15 cellular contexts compared by ENCODE assay signal in the genomic region with DNA sequence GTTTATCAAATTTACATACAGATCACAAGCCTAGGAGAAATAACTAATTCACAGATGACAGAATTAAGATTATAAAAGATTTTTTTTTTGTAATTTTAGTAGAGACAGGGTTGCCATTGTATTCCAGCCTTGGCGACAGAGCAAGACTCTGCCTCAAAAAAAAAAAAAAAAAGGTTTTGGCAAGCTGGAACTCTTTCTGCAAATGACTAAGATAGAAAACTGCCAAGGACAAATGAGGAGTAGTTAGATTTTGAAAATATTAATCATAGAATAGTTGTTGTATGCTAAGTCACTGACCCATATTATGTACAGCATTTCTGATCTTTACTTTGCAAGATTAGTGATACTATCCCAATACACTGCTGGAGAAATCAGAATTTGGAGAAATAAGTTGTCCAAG.
DNase-seq lines count a peak whose midpoint lies in the region; TF ChIP-seq lines count a peak whose summit lies in the region.
"Had no signal": no experiment of that assay in that cellular context is flagged by ENCODE, and none has a peak within 500 bp of the region (broad histone marks: within the 10 kb centered on the region; RNA-seq: fewer than 3 reads in every experiment).

No MANE protein-coding gene starts in this region.

- in situ Hi-C loops in mammary epithelial cell (cut with MboI; ENCODE audit: low sequenced_read_pairs in 2 of 2), result no loop called here

- H3K4me1 ChIP-seq in mammary epithelial cell (ENCODE audit: insufficient read depth, low read length) (no peaks in the 10 kb centered on the region), testis (no peaks in the 10 kb centered on the region)

- H3K79me2 ChIP-seq in mammary epithelial cell (ENCODE audit: insufficient read depth, low read length), result no peaks in the 10 kb centered on the region

- 0% methylated on average over 1 of the region's 1 CpG for WGBS in mammary epithelial cell (ENCODE audit: low coverage, missing lambda C conversion rate)
- WGBS in testis, 2 donors, result 49 to 57% methylated on average over 1 of the region's 1 CpG

- intact Hi-C loops in mammary epithelial cell (cut with micrococcal nuclease), result no loop called here
- intact Hi-C loops in MCF 10A (cut with micrococcal nuclease), result no loop called here
- intact Hi-C loops in testis (cut with DNase I; ENCODE audit: low total_unique reads), result no loop called here

- H3K9me3 Mint-ChIP-seq in MCF 10A (ENCODE audit: unreplicated experiment), result no peaks in the 10 kb centered on the region
- peaks cover 2% of the 10 kb centered on the region for H3K9me3 Mint-ChIP-seq in progenitor cell of endocrine pancreas (ENCODE audit: low read depth)
- H3K9me3 Mint-ChIP-seq: IgD-negative memory B cell had no signal

- DNase-seq in mammary epithelial cell (peak; percentile 17), MCF 10A (ENCODE audit: unreplicated experiment) (no peak), fibroblast of mammary gland (ENCODE audit: low read depth) (peak; percentile 20), progenitor cell of endocrine pancreas (ENCODE audit: low spot score, unreplicated experiment) (no peak), testis (no peak), SIG-M5 (lab: John Stamatoyannopoulos, UW) (no peak), NCI-H524 (lab: John Stamatoyannopoulos, UW) (no peak)
- DNase-seq: 8988T, COR-L47, MV-4-11, NCI-H1436 treated with DMSO at 0.1 percent for 48 hours, NCI-H446 treated with DMSO at 0.1 percent for 48 hours had no signal

- TF ChIP-seq POLR2A in testis (IDR thresholded peaks at IDR 0.05), result no peak

- no peaks in the 10 kb centered on the region for H3K9me3 ChIP-seq in mammary epithelial cell (replicated peaks; ENCODE audit: insufficient read depth, low read length)
- H3K9me3 ChIP-seq in testis, result no peaks in the 10 kb centered on the region

- H4K20me1 ChIP-seq in mammary epithelial cell (ENCODE audit: insufficient read depth, low read length), result no peaks in the 10 kb centered on the region

- no peak overlapping the region for H3K4me3 Mint-ChIP-seq in MCF 10A (ENCODE audit: unreplicated experiment)
- H3K4me3 Mint-ChIP-seq in progenitor cell of endocrine pancreas (ENCODE audit: low read depth), result no peak overlapping the region
- H3K4me3 Mint-ChIP-seq: IgD-negative memory B cell had no signal

- no TSS peak for BruUV-seq in mammary epithelial cell (replicated peaks; lab: Mats Ljungman, UMichigan)
- no TSS peak for BruUV-seq in MCF 10A (replicated peaks; lab: Mats Ljungman, UMichigan)

- H3K27me3 Mint-ChIP-seq in MCF 10A (ENCODE audit: insufficient read depth, unreplicated experiment) (no peaks in the 10 kb centered on the region), progenitor cell of endocrine pancreas (no peaks in the 10 kb centered on the region)
- H3K27me3 Mint-ChIP-seq: IgD-negative memory B cell had no signal

- H3K4me1 Mint-ChIP-seq in MCF 10A (ENCODE audit: insufficient read depth, unreplicated experiment) (no peaks in the 10 kb centered on the region), progenitor cell of endocrine pancreas (ENCODE audit: low read depth) (peaks cover 25% of the 10 kb centered on the region)
- H3K4me1 Mint-ChIP-seq: IgD-negative memory B cell had no signal

- H3K9ac ChIP-seq in mammary epithelial cell (ENCODE audit: insufficient read depth, low read length), result no peak overlapping the region

- H2AFZ ChIP-seq in mammary epithelial cell (ENCODE audit: low read depth, low read length), result no peak overlapping the region

- H3K4me3 ChIP-seq in mammary epithelial cell (replicated peaks in 1 of 3; ENCODE audit: insufficient read depth in 1 of 3, low read depth in 2 of 3, low read length in 3 of 3) (no peak overlapping the region), fibroblast of mammary gland (ENCODE audit: control insufficient read depth, low read depth, low read length) (no peak overlapping the region), testis (no peak overlapping the region)

- H3K36me3 ChIP-seq in mammary epithelial cell (ENCODE audit: insufficient read depth, low read length) (peaks cover 3% of the 10 kb centered on the region), testis (ENCODE audit: low read depth, missing control alignments) (no peaks in the 10 kb centered on the region)

- dilution Hi-C loops in mammary epithelial cell (cut with HindIII; ENCODE audit: low sequenced_read_pairs), result no loop called here

- POLR2A ChIA-PET in MCF 10A (lab: Yijun Ruan, JAX), result interaction anchor here (0.7 to 1.1 kb wide), 2 partner anchors 99 to 797 kb away, joined by 4 read pairs; partner anchors contain the start of gene C11orf65

- no peaks in the 10 kb centered on the region for H3K27me3 ChIP-seq in mammary epithelial cell (ENCODE audit: insufficient read depth, low read length)
- no peaks in the 10 kb centered on the region for H3K27me3 ChIP-seq in testis

- no peak overlapping the region for H3K27ac Mint-ChIP-seq in MCF 10A (ENCODE audit: low read depth, unreplicated experiment)
- peak overlapping the region; percentile 81 for H3K27ac Mint-ChIP-seq in progenitor cell of endocrine pancreas
- H3K27ac Mint-ChIP-seq: IgD-negative memory B cell had no signal

- no peak overlapping the region for H3K4me2 ChIP-seq in mammary epithelial cell (ENCODE audit: insufficient read depth, low read depth, low read length)

- CTCF ChIA-PET in mammary epithelial cell (lab: Charles Lee; ENCODE audit: low non-redundant PET), result no interaction called here
- CTCF ChIA-PET in MCF 10A (lab: Yijun Ruan, JAX), result interaction anchor here (0.6 to 1.1 kb wide), 2 partner anchors 18 to 279 kb away, joined by 3 to 4 read pairs; no protein-coding TSS in a partner anchor

- H3K36me3 Mint-ChIP-seq in MCF 10A (ENCODE audit: insufficient read depth, unreplicated experiment) (peaks cover 48% of the 10 kb centered on the region), progenitor cell of endocrine pancreas (ENCODE audit: insufficient read depth) (peaks cover 19% of the 10 kb centered on the region)

- TF ChIP-seq CTCF in mammary epithelial cell (conservative IDR thresholded peaks at IDR 0.05 in 1 of 2, IDR thresholded peaks at IDR 0.05 in 1 of 2; ENCODE audit: extremely low read depth in 1 of 2, insufficient read depth in 1 of 2, low read depth in 1 of 2, low read length in 2 of 2) (no peak), MCF 10A (IDR thresholded peaks at IDR 0.05; ENCODE audit: unreplicated experiment) (no peak), VCaP (conservative IDR thresholded peaks at IDR 0.05) (no peak), fibroblast of mammary gland (conservative IDR thresholded peaks at IDR 0.05; ENCODE audit: control insufficient read depth, insufficient read depth, low read depth, low read length) (no peak), progenitor cell of endocrine pancreas (IDR thresholded peaks at IDR 0.05; ENCODE audit: unreplicated experiment) (no peak), testis (IDR thresholded peaks at IDR 0.05) (no peak)

- H3K27ac ChIP-seq in mammary epithelial cell (ENCODE audit: insufficient read depth, low read depth, low read length) (no peak overlapping the region), VCaP (peak overlapping the region; percentile 8), testis (no peak overlapping the region)
- H3K27ac ChIP-seq: C4-2B had no signal

Comparison
In these comparisons a context has a peak if more than half of its experiments do, and no peak if none do; other contexts are left out.
1. DNase-seq: peak in mammary epithelial cell (single experiment) and fibroblast of mammary gland (single experiment); none in MCF 10A (single experiment), progenitor cell of endocrine pancreas (single experiment), testis (single experiment), SIG-M5 (single experiment) and NCI-H524 (0 of 2).